Comparison of ENCODE assay signal across 12 cellular contexts in the genomic region with DNA sequence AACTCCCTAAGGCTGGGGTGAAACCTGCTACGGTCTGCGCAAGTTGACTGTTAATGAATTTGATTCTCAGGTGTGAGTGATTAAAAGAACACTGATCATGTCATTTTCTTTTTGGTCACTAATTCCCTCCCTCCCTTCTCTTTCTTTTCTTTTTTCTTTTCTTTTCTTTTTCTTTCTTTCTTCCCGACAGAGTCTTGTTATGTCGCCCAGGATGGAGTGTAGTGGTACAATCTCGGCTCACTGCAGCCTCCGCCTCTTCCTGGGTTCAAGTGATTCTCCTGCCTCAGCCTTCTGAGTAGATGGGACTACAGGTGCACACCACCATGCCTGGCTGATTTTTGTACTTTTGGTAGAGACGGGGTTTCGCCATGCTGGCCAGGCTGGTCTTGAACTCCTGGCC. TPM values are rescaled to one million over a fixed set of nuclear protein-coding genes. Genes with fewer than 3 reads are reported as not detected.
DNase-seq lines count a peak whose midpoint lies in the region; ATAC-seq and TF ChIP-seq lines count a peak whose summit lies in the region.
"Had no signal": no experiment of that assay in that cellular context is flagged by ENCODE, and none has a peak within 500 bp of the region (broad histone marks: within the 10 kb centered on the region; RNA-seq: fewer than 3 reads in every experiment).

No MANE protein-coding gene starts in this region.

- peak overlapping the region; percentile 69 for H3K4me3 ChIP-seq in left ventricle myocardium inferior
- H3K4me3 ChIP-seq in astrocyte of the cerebellum (ENCODE audit: low read depth, low read length), result peak overlapping the region; percentile 68
- H3K4me3 ChIP-seq in mesodermal cell (ENCODE audit: extremely low read depth, insufficient read depth, low read length, poor library complexity, severe bottlenecking), result peak overlapping the region; percentile 72
- H3K4me3 ChIP-seq in upper lobe of right lung, result peak overlapping the region; percentile 58

- H3K27ac ChIP-seq in left ventricle myocardium inferior (replicated peaks) (peak overlapping the region; percentile 86), mesodermal cell (ENCODE audit: low read depth, low read length, severe bottlenecking) (peak overlapping the region; percentile 19), upper lobe of right lung (peak overlapping the region; percentile 90)

- in situ Hi-C loops in astrocyte of the cerebellum (cut with HindIII; ENCODE audit: low sequenced_read_pairs), result no loop called here

- H3K9me3 ChIP-seq in left ventricle myocardium inferior (replicated peaks) (no peaks in the 10 kb centered on the region), mesodermal cell (ENCODE audit: control insufficient read depth, low read length) (no peaks in the 10 kb centered on the region), upper lobe of right lung (no peaks in the 10 kb centered on the region)
- H3K9me3 ChIP-seq: Caco-2 had no signal

- no peak for TF ChIP-seq CTCF in left ventricle myocardium inferior (IDR thresholded peaks at IDR 0.05; ENCODE audit: borderline replicate concordance)
- TF ChIP-seq CTCF in astrocyte of the cerebellum (IDR thresholded peaks at IDR 0.05; ENCODE audit: low read depth, low read length, missing control alignments), result no peak
- no peak for TF ChIP-seq CTCF in upper lobe of right lung (IDR thresholded peaks at IDR 0.05)

- WGBS in mesodermal cell (ENCODE audit: insufficient coverage in 2 of 2), 2 experiments, result 97 to 98% methylated on average over 3 to 5 of the region's 8 CpGs

- H3K27me3 ChIP-seq in left ventricle myocardium inferior (ENCODE audit: low read depth), result no peaks in the 10 kb centered on the region
- no peaks in the 10 kb centered on the region for H3K27me3 ChIP-seq in upper lobe of right lung
- H3K27me3 ChIP-seq: dorsolateral prefrontal cortex had no signal

- H3K4me1 ChIP-seq in left ventricle myocardium inferior (peaks cover 72% of the 10 kb centered on the region), mesodermal cell (ENCODE audit: control insufficient read depth, insufficient read depth, low read length, poor library complexity, severe bottlenecking) (peaks cover 9% of the 10 kb centered on the region), upper lobe of right lung (peaks cover 62% of the 10 kb centered on the region)
- H3K4me1 ChIP-seq: Caco-2 had no signal

- intact Hi-C loops in left ventricle myocardium inferior (cut with micrococcal nuclease), result no loop called here
- intact Hi-C loops in Right ventricle myocardium inferior (cut with DNase I), result no loop called here
- intact Hi-C loops in upper lobe of right lung (cut with DNase I), result no loop called here

- H3K36me3 ChIP-seq in left ventricle myocardium inferior (peaks cover 10% of the 10 kb centered on the region), mesodermal cell (ENCODE audit: control insufficient read depth, insufficient read depth, low read length) (peaks cover 38% of the 10 kb centered on the region), upper lobe of right lung (peaks cover 12% of the 10 kb centered on the region)

- DNase-seq in left ventricle myocardium inferior, result no peak
- no peak for DNase-seq in Right ventricle myocardium inferior (ENCODE audit: missing footprints)
- DNase-seq in astrocyte of the cerebellum (ENCODE audit: low read depth), result no peak
- DNase-seq in upper lobe of right lung, result no peak
- no peak for DNase-seq in NCI-H1048 (lab: John Stamatoyannopoulos, UW)
- no peak for DNase-seq in stimulated activated CD4-positive, alpha-beta T cell treated with anti-CD3 and anti-CD28 coated beads, Interleukin-1b, Interleukin-23, amount 100 ng/mL, for 48 hours
- DNase-seq: activated B cell treated with CpG ODN at 0.5 μM for 24 hours, Caco-2, dorsolateral prefrontal cortex, NCI-H187 had no signal

- no peak for ATAC-seq in Right ventricle myocardium inferior
- no peak for ATAC-seq in upper lobe of right lung
- no peak for ATAC-seq in GM18511 (IDR thresholded peaks at IDR 0.05; ENCODE audit: unreplicated experiment)

RNA-seq across cellular contexts. Expression of a gene that starts 2.6 kb away (rescaled TPM):
- total RNA-seq in left ventricle myocardium inferior (48.7 TPM), Right ventricle myocardium inferior (75.7 TPM), upper lobe of right lung (314 TPM)
- 1,115 TPM for polyA plus RNA-seq in mesodermal cell (2013, experiment 1 of 2)
- 973 TPM for polyA plus RNA-seq in mesodermal cell (2013, experiment 2 of 2)

Comparison
In these comparisons a context has a peak if more than half of its experiments do, and no peak if none do; other contexts are left out.
1. H3K27ac ChIP-seq: peak in every context shown above with its lines; median percentile 90 in upper lobe of right lung; 86 in left ventricle myocardium inferior; 19 in mesodermal cell.